Comparison of ENCODE assay signal across 8 cellular contexts in genomic region chr3:43105224-43105596, GRCh38. TPM values are rescaled to one million over a fixed set of nuclear protein-coding genes. Genes with fewer than 3 reads are reported as not detected.
DNase-seq lines count a peak whose midpoint lies in the region; ATAC-seq and TF ChIP-seq lines count a peak whose summit lies in the region.

No MANE protein-coding gene starts in this region.

- no peak for TF ChIP-seq POLR2A in gastrocnemius medialis (IDR thresholded peaks at IDR 0.05)

- no peak for DNase-seq in HL-60 (ENCODE audit: low read depth in 1 of 2, low spot score in 1 of 2)
- DNase-seq in activated T-cell treated with anti-CD3 and anti-CD28 coated beads for 4 hours: peak; percentile 16
- peak in 30 of 42 donors; percentile 13 to 66 (median 33) for DNase-seq in head of caudate nucleus
- DNase-seq in gastrocnemius medialis: no peak
- no peak for DNase-seq in SKM-1 (lab: John Stamatoyannopoulos, UW; ENCODE audit: unreplicated experiment)
- no peak for DNase-seq in SK-N-DZ (ENCODE audit: low spot score)

- intact Hi-C loops in head of caudate nucleus (cut with DNase I): loop anchor here (5.0 kb wide), 1 partner anchor 128 kb away; the partner anchor contains the start of gene GASK1A
- intact Hi-C loops in gastrocnemius medialis (cut with DNase I; ENCODE audit: low total_unique reads): loop anchor here (5.0 kb wide), 1 partner anchor 182 kb away; the partner anchor contains the start of gene SNRK

- no peaks in the 10 kb centered on the region for H3K36me3 ChIP-seq in gastrocnemius medialis

- H3K27me3 ChIP-seq in HL-60 (ENCODE audit: insufficient read depth, poor library complexity, severe bottlenecking) (no peaks in the 10 kb centered on the region), gastrocnemius medialis (no peaks in the 10 kb centered on the region)

- peaks cover 18 to 23% of the 10 kb centered on the region in 2 donors for H3K4me1 ChIP-seq in gastrocnemius medialis

- no peaks in the 10 kb centered on the region for H3K9me3 ChIP-seq in gastrocnemius medialis

- in situ Hi-C loops in gastrocnemius medialis (cut with MboI; ENCODE audit: low sequenced_read_pairs in 4 of 4): no loop called here

- ATAC-seq in gastrocnemius medialis: peak; percentile 5 to 35
- no peak for ATAC-seq in HG03097 (IDR thresholded peaks at IDR 0.05; ENCODE audit: low FRiP score, unreplicated experiment)
- no peak for ATAC-seq in HG03432 (IDR thresholded peaks at IDR 0.05; ENCODE audit: unreplicated experiment)

- H3K27ac ChIP-seq in HL-60 (replicated peaks) (no peak overlapping the region), gastrocnemius medialis (peak overlapping the region; percentile 71 to 88 (median 78))

- H3K4me3 ChIP-seq in HL-60 (replicated peaks; ENCODE audit: insufficient read depth, low read length) (peak overlapping the region; percentile 75), gastrocnemius medialis (peak overlapping the region; percentile 78 to 95 (median 93))

- TF ChIP-seq CTCF in HL-60 (IDR thresholded peaks at IDR 0.05; ENCODE audit: insufficient read depth, low read length) (no peak), gastrocnemius medialis (IDR thresholded peaks at IDR 0.05 in 4 of 5, conservative IDR thresholded peaks at IDR 0.05 in 1 of 5) (no peak)

RNA-seq across cellular contexts. Expression of gene POMGNT2, which starts 0.7 kb away (rescaled TPM):
- total RNA-seq in gastrocnemius medialis: 10 to 100 TPM; 20.4 to 72.8 (median 52.4) TPM
- polyA plus RNA-seq in SK-N-DZ (2014; cell fraction: cytosol; rRNA removed): 37.7 and 44.4 TPM in 2 replicates
- 18.2 and 25.3 TPM in 2 replicates for polyA plus RNA-seq in SK-N-DZ (2014; cell fraction: nucleus; rRNA removed)

Comparison
In these comparisons a context has a peak if more than half of its experiments do, and no peak if none do; other contexts are left out.
1. DNase-seq: peak in activated T-cell treated with anti-CD3 and anti-CD28 coated beads for 4 hours (single experiment) and head of caudate nucleus (30 of 42); none in HL-60 (0 of 2), gastrocnemius medialis (0 of 2), SKM-1 (single experiment) and SK-N-DZ (single experiment).
2. ATAC-seq: peak in gastrocnemius medialis (2 of 2); none in HG03097 (single experiment) and HG03432 (single experiment).